ENCODE assay signal across 10 cellular contexts in the genomic region with DNA sequence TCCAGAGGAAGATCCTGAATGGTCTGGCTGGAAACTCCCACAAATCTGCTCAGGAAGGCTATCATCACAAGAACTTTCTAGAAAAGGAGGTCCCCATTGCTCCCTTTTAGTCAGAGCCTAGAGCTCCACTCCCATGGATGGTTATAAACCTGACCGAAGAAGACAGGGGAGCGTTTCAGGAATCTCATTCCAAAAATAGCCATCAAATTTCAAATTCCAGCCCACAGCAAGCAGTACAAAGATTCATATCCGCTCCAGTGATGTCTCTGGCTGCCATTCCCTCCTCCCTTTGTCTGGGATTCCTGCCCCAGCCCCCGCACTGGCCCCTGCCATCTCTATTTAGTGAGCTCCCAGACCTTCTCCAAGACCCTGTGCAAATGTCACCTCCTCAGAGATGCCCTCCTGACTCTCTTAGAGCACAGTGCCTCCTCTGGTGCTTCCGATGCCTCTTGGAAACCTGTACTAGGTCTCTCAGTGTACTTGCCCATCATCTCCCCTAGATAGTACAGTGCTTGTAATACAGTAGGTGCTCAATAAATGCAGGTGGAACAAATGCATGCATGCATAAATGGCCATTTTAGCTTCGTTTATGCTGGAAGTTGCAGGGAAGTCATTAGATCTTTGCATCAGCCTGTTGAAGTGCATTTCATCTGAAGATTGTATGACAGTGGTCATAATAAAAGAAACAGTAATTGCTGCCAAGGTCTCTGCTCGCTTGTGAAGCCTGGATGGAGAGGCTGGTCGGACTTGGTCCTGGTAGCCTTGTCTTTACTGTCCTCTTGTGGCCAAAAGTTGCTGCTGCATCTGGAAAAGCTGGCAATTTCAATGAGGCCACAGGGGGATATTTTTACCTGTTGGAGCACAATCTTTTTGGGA. TPM values are rescaled to one million over a fixed set of nuclear protein-coding genes. Genes with fewer than 3 reads are reported as not detected.
A peak's percentile ranks its signal among the peaks of the same experiment; 100 is the strongest.
DNase-seq lines count a peak whose midpoint lies in the region; ATAC-seq, FAIRE-seq and TF ChIP-seq lines count a peak whose summit lies in the region.
"Had no signal": no experiment of that assay in that cellular context is flagged by ENCODE, and none has a peak within 500 bp of the region (broad histone marks: within the 10 kb centered on the region; RNA-seq: fewer than 3 reads in every experiment).

No MANE protein-coding gene starts in this region.

- H3K4ac ChIP-seq in H1 (replicated peaks; ENCODE audit: insufficient read length, low read depth, low read length), result no peak overlapping the region

- 57% methylated on average over 8 of the region's 8 CpGs; no CpG with 5 or more reads in 1 of the 2 experiments for WGBS in H1 (ENCODE audit: extremely low coverage in 1 of 2, insufficient coverage in 1 of 2, insufficient read length in 1 of 2, insufficient replicate concordance in 2 of 2, low coverage in 1 of 2, low lambda C conversion rate in 2 of 2, missing lambda C conversion rate in 1 of 2), 2 experiments
- WGBS in lung, 2 donors, result 50 to 60% methylated on average over 8 of the region's 8 CpGs
- 50% methylated on average over 8 of the region's 8 CpGs; no CpG with 5 or more reads in 1 of the 2 donors for WGBS in transverse colon (ENCODE audit: low coverage in 1 of 2), 2 donors

- H2BK20ac ChIP-seq in H1 (ENCODE audit: low read length), result no peak overlapping the region

- TF ChIP-seq EP300 in H1 (IDR thresholded peaks at IDR 0.05; ENCODE audit: borderline replicate concordance in 1 of 2, low read depth in 2 of 2, low read length in 2 of 2) (no peak), transverse colon (IDR thresholded peaks at IDR 0.05; ENCODE audit: low read depth) (no peak)

- no peak overlapping the region for H2BK15ac ChIP-seq in H1 (ENCODE audit: low read length)

- peak; percentile 99 for TF ChIP-seq CTCF in LNCaP clone FGC (IDR thresholded peaks at IDR 0.05; ENCODE audit: control insufficient read depth, extremely low read depth, insufficient read depth)
- TF ChIP-seq CTCF in H1 (IDR thresholded peaks at IDR 0.05; ENCODE audit: control extremely low read depth in 1 of 3, insufficient read depth in 1 of 3, low read depth in 1 of 3, low read length in 3 of 3), result peak; percentile 79 to 98 (median 96)
- peak; percentile 91 for TF ChIP-seq CTCF in lung (IDR thresholded peaks at IDR 0.05; ENCODE audit: control extremely low read depth, extremely low read depth)
- peak; percentile 93 to 98 (median 97) for TF ChIP-seq CTCF in transverse colon (IDR thresholded peaks at IDR 0.05)

- POLR2A ChIA-PET in H1 (lab: Charles Lee; ENCODE audit: partially characterized antibody), result no interaction called here

- no peak overlapping the region for H3K4me2 ChIP-seq in H1 (ENCODE audit: insufficient read depth in 1 of 2, low read depth in 2 of 2, low read length in 2 of 2)

- no peak overlapping the region for H2BK5ac ChIP-seq in H1 (ENCODE audit: low read depth, low read length)

- H3K23ac ChIP-seq in H1 (ENCODE audit: insufficient read length), result no peak overlapping the region

- no peak for TF ChIP-seq POLR2A in H1 (IDR thresholded peaks at IDR 0.05; ENCODE audit: control extremely low read depth in 1 of 2, low read depth in 2 of 2, low read length in 2 of 2)
- TF ChIP-seq POLR2A in transverse colon (IDR thresholded peaks at IDR 0.05), result no peak

- H3K4me1 ChIP-seq in SJSA1 (replicated peaks) (no peaks in the 10 kb centered on the region), H1 (replicated peaks in 1 of 4; ENCODE audit: control insufficient read depth in 3 of 4, insufficient read depth in 4 of 4, low read length in 3 of 4) (no peaks in the 10 kb centered on the region), lung (ENCODE audit: control insufficient read depth in 2 of 2, insufficient read depth in 2 of 2, low read length in 2 of 2) (peaks cover 0 to 1% of the 10 kb centered on the region in 2 donors), transverse colon (no peaks in the 10 kb centered on the region)

- H3K79me2 ChIP-seq in H1 (ENCODE audit: control insufficient read depth in 1 of 2, insufficient read depth in 2 of 2, low read length in 2 of 2), result no peaks in the 10 kb centered on the region

- no peaks in the 10 kb centered on the region for H3K27me3 ChIP-seq in SJSA1 (replicated peaks)
- no peaks in the 10 kb centered on the region; a peak in 1 of 7 replicates for H3K27me3 ChIP-seq in H1 (replicated peaks in 1 of 4; ENCODE audit: control insufficient read depth in 3 of 4, extremely low read depth in 1 of 4, insufficient read depth in 3 of 4, low read length in 3 of 4)
- no peaks in the 10 kb centered on the region for H3K27me3 ChIP-seq in lung (ENCODE audit: control insufficient read depth, insufficient read depth)
- H3K27me3 ChIP-seq in transverse colon, result no peaks in the 10 kb centered on the region
- H3K27me3 ChIP-seq: BLaER1 treated with 17β-estradiol and CSF1 and Interleukin-3, amounts not matched to agents 10 nM and 100 nM had no signal

- no peak overlapping the region for H4K8ac ChIP-seq in H1 (ENCODE audit: extremely low read depth, insufficient read depth, low read length)

- H3K36me3 ChIP-seq in SJSA1 (no peaks in the 10 kb centered on the region), H1 (ENCODE audit: control insufficient read depth in 2 of 4, insufficient read depth in 4 of 4, low read length in 3 of 4) (no peaks in the 10 kb centered on the region), lung (ENCODE audit: control insufficient read depth in 2 of 2, insufficient read depth in 2 of 2, low read length in 2 of 2) (no peaks in the 10 kb centered on the region), transverse colon (no peaks in the 10 kb centered on the region)
- H3K36me3 ChIP-seq: BLaER1 treated with 17β-estradiol and CSF1 and Interleukin-3, amounts not matched to agents 10 nM and 100 nM had no signal

- no peaks in the 10 kb centered on the region for H4K20me1 ChIP-seq in H1 (replicated peaks in 1 of 2; ENCODE audit: control insufficient read depth in 1 of 2, insufficient read depth in 2 of 2, low read length in 2 of 2)
- H4K20me1 ChIP-seq: BLaER1 treated with 17β-estradiol and CSF1 and Interleukin-3, amounts not matched to agents 10 nM and 100 nM had no signal

- DNase-seq in NCI-H1436 (lab: John Stamatoyannopoulos, UW) (peak; percentile 38), NCI-H1436 treated with DMSO at 0.1 percent for 48 hours (lab: John Stamatoyannopoulos, UW) (no peak), LNCaP clone FGC (ENCODE audit: low read depth) (peak; percentile 65), SJSA1 (ENCODE audit: low read depth in 1 of 2, low spot score in 2 of 2) (peak; percentile 52 to 64), H1 (ENCODE audit: low read depth in 1 of 2, low spot score in 2 of 2) (peak in 1 of 2 experiments; percentile 75), lung (ENCODE audit: low spot score) (peak; percentile 68), transverse colon (peak; percentile 63)

- no peak overlapping the region for H3K18ac ChIP-seq in H1 (ENCODE audit: extremely low read depth, low read length)

- H2BK120ac ChIP-seq in H1 (replicated peaks; ENCODE audit: low read depth, low read length), result no peak overlapping the region

- CTCF ChIA-PET in H1 (lab: Charles Lee; ENCODE audit: partially characterized antibody), result interaction anchor here (0.6 to 5.8 kb wide), 53 partner anchors 10 to 1086 kb away, joined by 3 to 57 read pairs (median 4); no protein-coding TSS in a partner anchor

- intact Hi-C loops in transverse colon (cut with DNase I; ENCODE audit: low total_unique reads), result no loop called here

- ATAC-seq in GM21528 (IDR thresholded peaks at IDR 0.05; ENCODE audit: low FRiP score, unreplicated experiment) (peak; percentile 71), lung (ENCODE audit: insufficient read depth, low FRiP score) (no peak)

- H3K9me3 ChIP-seq in SJSA1 (replicated peaks), result no peaks in the 10 kb centered on the region
- H3K9me3 ChIP-seq in H1 (ENCODE audit: insufficient read depth in 2 of 2, low read depth in 1 of 2, low read length in 1 of 2), result no peaks in the 10 kb centered on the region
- H3K9me3 ChIP-seq in lung (ENCODE audit: control insufficient read depth in 2 of 2, insufficient read depth in 1 of 2, low read length in 1 of 2), result peaks cover 0 to 2% of the 10 kb centered on the region in 2 donors
- no peaks in the 10 kb centered on the region for H3K9me3 ChIP-seq in transverse colon
- H3K9me3 ChIP-seq: BLaER1 treated with 17β-estradiol and CSF1 and Interleukin-3, amounts not matched to agents 10 nM and 100 nM had no signal

- no peak overlapping the region for H3K56ac ChIP-seq in H1 (replicated peaks; ENCODE audit: insufficient read length, low read depth, low read length)

- no peaks in the 10 kb centered on the region for H3K79me1 ChIP-seq in H1 (ENCODE audit: low read depth, low read length)

- H2BK12ac ChIP-seq in H1 (ENCODE audit: low read depth, low read length), result no peak overlapping the region

- TF ChIP-seq RAD21 in H1 (IDR thresholded peaks at IDR 0.05 in 1 of 2, conservative IDR thresholded peaks at IDR 0.05 in 1 of 2; ENCODE audit: low read depth in 2 of 2, low read length in 2 of 2), result peak; percentile 97 to 98

- no peak overlapping the region for H4K91ac ChIP-seq in H1 (replicated peaks; ENCODE audit: insufficient read length, low read length)

- H3K27ac ChIP-seq in SJSA1 (no peak overlapping the region), H1 (ENCODE audit: low read depth, low read length) (no peak overlapping the region), lung (ENCODE audit: low read depth in 1 of 2, low read length in 1 of 2) (no peak overlapping the region), transverse colon (no peak overlapping the region)
- H3K27ac ChIP-seq: BLaER1 treated with 17β-estradiol and CSF1 and Interleukin-3, amounts not matched to agents 10 nM and 100 nM had no signal

- no peak overlapping the region for H3K14ac ChIP-seq in H1 (ENCODE audit: insufficient read length)

- no peak overlapping the region for H3K4me3 ChIP-seq in LNCaP clone FGC (ENCODE audit: low read depth, low read length)
- no peak overlapping the region for H3K4me3 ChIP-seq in SJSA1
- H3K4me3 ChIP-seq in H1 (ENCODE audit: extremely low read depth in 1 of 4, insufficient read depth in 2 of 4, low read depth in 3 of 4, low read length in 4 of 4), result no peak overlapping the region
- H3K4me3 ChIP-seq in lung, result no peak overlapping the region
- no peak overlapping the region for H3K4me3 ChIP-seq in transverse colon
- H3K4me3 ChIP-seq: BLaER1 treated with 17β-estradiol and CSF1 and Interleukin-3, amounts not matched to agents 10 nM and 100 nM had no signal

- no peak overlapping the region for H2AFZ ChIP-seq in H1 (ENCODE audit: low read length)

- H3K23me2 ChIP-seq in H1 (ENCODE audit: low read depth, low read length), result no peaks in the 10 kb centered on the region

- peak; percentile 95 for FAIRE-seq in H1 (lab: Jason Lieb, UNC)

- H4K5ac ChIP-seq in H1 (ENCODE audit: insufficient read length, low read depth, low read length), result no peak overlapping the region

- H3K9ac ChIP-seq in H1 (replicated peaks in 1 of 4; ENCODE audit: extremely low read depth in 1 of 4, low read depth in 3 of 4, low read length in 3 of 4), result no peak overlapping the region
- H3K9ac ChIP-seq: BLaER1 treated with 17β-estradiol and CSF1 and Interleukin-3, amounts not matched to agents 10 nM and 100 nM had no signal

- in situ Hi-C loops in transverse colon (cut with MboI; ENCODE audit: low pct_ligation_motif_present in 1 of 4, low pct_unique_long_range_greater_than_20kb in 1 of 4, low sequenced_read_pairs in 3 of 4), result no loop called here

- no peak overlapping the region for H2AK5ac ChIP-seq in H1 (ENCODE audit: low read depth, low read length)

RNA-seq across cellular contexts. Expression of a gene that starts 32.0 kb away (rescaled TPM):
- total RNA-seq in SJSA1 (2014; rRNA removed; shearing (Covaris generic)), result not detected in 2 replicates
- not detected in 2 replicates for total RNA-seq in H1 (2021; fragmentation: NEBNext Ultra II Directional; extraction: Animal tissue kit (Norgen Biotek cat#: 25700))
- polyA plus RNA-seq in H1 (2011; rRNA removed) (not detected in 2 replicates), lung (under 1 TPM; 0.10 to 0.14 TPM)
- not detected for polyA plus RNA-seq in H1 (2011; cell fraction: cytosol; rRNA removed)
- not detected for polyA plus RNA-seq in H1 (2011; cell fraction: nucleus; rRNA removed)
- not detected in 4 replicates for polyA plus RNA-seq in H1 (2012, experiment 1 of 2)
- 0.05 TPM for polyA plus RNA-seq in H1 (2012, experiment 2 of 2)
- not detected for polyA plus RNA-seq in H1 (2013, experiment 1 of 2)
- polyA plus RNA-seq in H1 (2013, experiment 2 of 2), result not detected
- not detected in 2 replicates for polyA minus RNA-seq in H1 (2011; rRNA and poly(A)+ RNA removed)
- not detected for polyA minus RNA-seq in H1 (2011; cell fraction: cytosol; rRNA and poly(A)+ RNA removed)
- polyA minus RNA-seq in H1 (2011; cell fraction: nucleus; rRNA and poly(A)+ RNA removed), result not detected
- total RNA-seq in lung (1 to 10 TPM; 1.2 to 1.3 TPM), transverse colon (not detected)
- total RNA-seq: urinary bladder had no signal
